Comparison of ENCODE assay signal across 8 cellular contexts in the genomic region with DNA sequence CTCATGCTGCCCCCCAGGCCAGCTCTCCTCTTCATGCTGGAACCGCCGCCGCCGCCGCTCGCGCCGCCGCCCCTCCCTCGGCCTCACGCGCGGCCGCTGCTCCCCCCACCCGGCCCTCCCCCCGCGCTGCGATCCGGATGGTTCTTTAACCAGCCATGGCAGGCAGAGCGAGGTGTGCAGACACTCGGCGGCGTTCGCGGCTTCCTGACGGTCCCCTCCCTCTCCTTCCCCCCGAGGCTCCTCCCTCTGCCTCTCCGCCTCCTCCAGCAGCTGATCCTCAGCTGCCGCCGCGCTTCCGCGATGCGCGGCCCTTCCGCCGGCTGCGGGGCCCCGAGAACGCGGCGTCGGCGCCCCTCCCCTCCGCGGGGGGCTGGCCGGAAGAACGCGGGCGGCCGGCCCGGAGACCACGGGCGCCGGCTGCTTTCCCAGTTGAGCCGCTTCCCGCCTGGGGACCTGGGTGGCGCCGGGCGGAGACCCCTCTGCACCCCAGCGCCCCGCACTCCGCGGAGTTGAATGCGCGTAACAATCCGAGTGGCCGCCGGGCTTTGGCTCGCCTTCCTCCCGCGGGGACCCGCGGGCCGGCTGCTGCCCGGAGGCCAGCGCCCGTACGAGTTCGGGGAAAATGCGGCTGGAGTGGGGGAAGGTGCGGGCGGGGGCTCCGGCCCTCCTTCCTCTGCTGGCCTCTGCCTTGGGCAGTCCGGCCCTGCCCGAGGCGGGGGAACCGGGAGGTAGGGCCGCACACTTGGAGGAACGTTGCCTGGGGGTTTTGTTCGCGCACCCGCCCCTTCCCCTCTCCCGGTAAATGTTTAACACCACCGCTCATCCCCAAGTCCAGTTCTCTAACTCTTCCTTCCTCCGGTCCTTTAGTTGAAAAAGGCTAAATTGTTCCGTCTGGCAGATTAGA. TPM values are rescaled to one million over a fixed set of nuclear protein-coding genes. Genes with fewer than 3 reads are reported as not detected.
A peak's percentile ranks its signal among the peaks of the same experiment; 100 is the strongest.
DNase-seq lines count a peak whose midpoint lies in the region; ATAC-seq lines count a peak whose summit lies in the region.

A gene with protein sequence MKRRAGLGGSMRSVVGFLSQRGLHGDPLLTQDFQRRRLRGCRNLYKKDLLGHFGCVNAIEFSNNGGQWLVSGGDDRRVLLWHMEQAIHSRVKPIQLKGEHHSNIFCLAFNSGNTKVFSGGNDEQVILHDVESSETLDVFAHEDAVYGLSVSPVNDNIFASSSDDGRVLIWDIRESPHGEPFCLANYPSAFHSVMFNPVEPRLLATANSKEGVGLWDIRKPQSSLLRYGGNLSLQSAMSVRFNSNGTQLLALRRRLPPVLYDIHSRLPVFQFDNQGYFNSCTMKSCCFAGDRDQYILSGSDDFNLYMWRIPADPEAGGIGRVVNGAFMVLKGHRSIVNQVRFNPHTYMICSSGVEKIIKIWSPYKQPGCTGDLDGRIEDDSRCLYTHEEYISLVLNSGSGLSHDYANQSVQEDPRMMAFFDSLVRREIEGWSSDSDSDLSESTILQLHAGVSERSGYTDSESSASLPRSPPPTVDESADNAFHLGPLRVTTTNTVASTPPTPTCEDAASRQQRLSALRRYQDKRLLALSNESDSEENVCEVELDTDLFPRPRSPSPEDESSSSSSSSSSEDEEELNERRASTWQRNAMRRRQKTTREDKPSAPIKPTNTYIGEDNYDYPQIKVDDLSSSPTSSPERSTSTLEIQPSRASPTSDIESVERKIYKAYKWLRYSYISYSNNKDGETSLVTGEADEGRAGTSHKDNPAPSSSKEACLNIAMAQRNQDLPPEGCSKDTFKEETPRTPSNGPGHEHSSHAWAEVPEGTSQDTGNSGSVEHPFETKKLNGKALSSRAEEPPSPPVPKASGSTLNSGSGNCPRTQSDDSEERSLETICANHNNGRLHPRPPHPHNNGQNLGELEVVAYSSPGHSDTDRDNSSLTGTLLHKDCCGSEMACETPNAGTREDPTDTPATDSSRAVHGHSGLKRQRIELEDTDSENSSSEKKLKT (minus strand): TSS at position 176 of the 904 bp plus-strand sequence. CDS start 141 bp downstream, at position 35.

- H3K4me3 ChIP-seq in CD8-positive, alpha-beta memory T cell (ENCODE audit: low read length): peak within 1 kb of the TSS; percentile 94

- peak; percentile 87 for ATAC-seq in GM19468 (IDR thresholded peaks at IDR 0.05; ENCODE audit: extremely low read depth, unreplicated experiment)

- H3K4me1 ChIP-seq in CD8-positive, alpha-beta memory T cell (ENCODE audit: insufficient read depth, low read length): peaks cover 30% of the 10 kb centered on the region

- H3K27me3 Mint-ChIP-seq in CD8-positive, alpha-beta memory T cell: no peaks in the 10 kb centered on the region

- H3K4me3 Mint-ChIP-seq in CD8-positive, alpha-beta memory T cell: peak within 1 kb of the TSS; percentile 93 to 98 (median 96)

- no peaks in the 10 kb centered on the region for H3K27me3 ChIP-seq in CD8-positive, alpha-beta memory T cell (ENCODE audit: insufficient read depth, low read length, poor library complexity, severe bottlenecking)

- H3K36me3 ChIP-seq in CD8-positive, alpha-beta memory T cell (ENCODE audit: insufficient read depth, low read length): peaks cover 7% of the 10 kb centered on the region

- H3K4me1 Mint-ChIP-seq in CD8-positive, alpha-beta memory T cell: peaks cover 33 to 42% (median 37%) of the 10 kb centered on the region in 3 donors

- H3K36me3 Mint-ChIP-seq in CD8-positive, alpha-beta memory T cell: peaks cover 4 to 27% (median 9%) of the 10 kb centered on the region in 3 donors

- CTCF ChIA-PET in CD8-positive, alpha-beta memory T cell (lab: Charles Lee): interaction anchor here (0.9 to 1.2 kb wide), 3 partner anchors 17 to 23 kb away, joined by 3 read pairs; no protein-coding TSS in a partner anchor
- CTCF ChIA-PET in activated CD8-positive, alpha-beta memory T cell treated with anti-CD3 and anti-CD28 coated beads for 36 hours (lab: Charles Lee): interaction anchor here (0.7 to 1.2 kb wide), 3 partner anchors 23 to 38 kb away, joined by 3 to 4 read pairs (median 4); partner anchors contain the start of gene EXD2

- no peaks in the 10 kb centered on the region for H3K9me3 ChIP-seq in CD8-positive, alpha-beta memory T cell (ENCODE audit: low read length)

- peak; percentile 89 to 96 (median 92) for DNase-seq in CD8-positive, alpha-beta memory T cell
- DNase-seq in HT1080 (ENCODE audit: low read depth): peak; percentile 92
- DNase-seq in NOMO-1 (lab: John Stamatoyannopoulos, UW; ENCODE audit: unreplicated experiment in 2 of 2): peak; percentile 92 to 95
- DNase-seq in effector CD8-positive, alpha-beta T cell (lab: John Stamatoyannopoulos, UW): peak; percentile 81
- peak; percentile 90 for DNase-seq in medulla oblongata (ENCODE audit: extremely low spot score)
- DNase-seq in stimulated activated CD4-positive, alpha-beta T cell treated with anti-CD3 and anti-CD28 coated beads, TNF-alpha, amount 100 ng/mL, for 48 hours (ENCODE audit: low read depth in 3 of 3): peak; percentile 78 to 89 (median 88)

- no peaks in the 10 kb centered on the region for H3K9me3 Mint-ChIP-seq in CD8-positive, alpha-beta memory T cell

- H3K27ac ChIP-seq in CD8-positive, alpha-beta memory T cell (ENCODE audit: low read depth, low read length): peak within 1 kb of the TSS; percentile 85

- H3K27ac Mint-ChIP-seq in CD8-positive, alpha-beta memory T cell: peak within 1 kb of the TSS; percentile 89 to 99 (median 96)

- POLR2A ChIA-PET in CD8-positive, alpha-beta memory T cell (lab: Charles Lee): interaction anchor here (0.6 to 2.7 kb wide), 6 partner anchors 12 to 245 kb away, joined by 3 to 24 read pairs (median 4); partner anchors contain the start of genes ERH, EXD2 and SLC39A9
- POLR2A ChIA-PET in activated CD8-positive, alpha-beta memory T cell treated with anti-CD3 and anti-CD28 coated beads for 36 hours (lab: Charles Lee): interaction anchor here (1.1 to 2.7 kb wide), 4 partner anchors 20 to 245 kb away, joined by 3 to 10 read pairs (median 4); partner anchors contain the start of genes ERH and EXD2

RNA-seq across cellular contexts. Expression of the gene that starts here (rescaled TPM):
- total RNA-seq in CD8-positive, alpha-beta memory T cell: 10 to 100 TPM; 31.2 to 32.9 TPM
- 91.7 TPM for polyA plus RNA-seq in CD8-positive, alpha-beta memory T cell
- total RNA-seq in HT1080 (2014; rRNA removed; shearing (Covaris generic)): 7.7 and 9.5 TPM in 2 replicates
- polyA plus RNA-seq in HT1080 (2015; cell fraction: cytosol; rRNA removed): 11.5 and 14.9 TPM in 2 replicates
- polyA plus RNA-seq in HT1080 (2015; cell fraction: nucleus; rRNA removed): 37.7 and 43.8 TPM in 2 replicates
- total RNA-seq in activated CD8-positive, alpha-beta memory T cell treated with anti-CD3 and anti-CD28 coated beads for 36 hours: 10 to 100 TPM; 30.4 to 32.1 TPM

Comparison
In these comparisons a context has a peak if more than half of its experiments do, and no peak if none do; other contexts are left out.
1. Peak in every context shown above with its lines: DNase-seq, ATAC-seq, H3K4me3 ChIP-seq and H3K27ac ChIP-seq.